Comparison of ENCODE assay signal across 1 cellular context in genomic region chr6:141513830-141514229, GRCh38.
TF ChIP-seq lines count a peak whose summit lies in the region.

No MANE protein-coding gene starts in this region.

TF ChIP-seq in IMR-90, 13 proteins besides CTCF, POLR2A, EP300 and RAD21:
- TF ChIP-seq RCOR1 (IDR thresholded peaks at IDR 0.05; ENCODE audit: insufficient replicate concordance, low read length) (no peak), CEBPB (IDR thresholded peaks at IDR 0.05; ENCODE audit: low read depth, low read length) (no peak), FOS (IDR thresholded peaks at IDR 0.05; ENCODE audit: low read depth, low read length) (no peak), BHLHE40 (IDR thresholded peaks at IDR 0.05; ENCODE audit: low read depth, low read length) (no peak), USF2 (IDR thresholded peaks at IDR 0.05; ENCODE audit: low read depth, low read length) (no peak), MXI1 (IDR thresholded peaks at IDR 0.05; ENCODE audit: borderline replicate concordance, low read depth, low read length) (no peak)
